ENCODE assay signal across 9 cellular contexts in genomic region chr1:31394628-31395193, GRCh38. TPM values are rescaled to one million over a fixed set of nuclear protein-coding genes. Genes with fewer than 3 reads are reported as not detected.
A peak's percentile ranks its signal among the peaks of the same experiment; 100 is the strongest.
DNase-seq lines count a peak whose midpoint lies in the region; ATAC-seq and TF ChIP-seq lines count a peak whose summit lies in the region.
"Had no signal": no experiment of that assay in that cellular context is flagged by ENCODE, and none has a peak within 500 bp of the region (broad histone marks: within the 10 kb centered on the region; RNA-seq: fewer than 3 reads in every experiment).

No MANE protein-coding gene starts in this region.

- H3K79me2 ChIP-seq in Karpas-422 (ENCODE audit: low read length): no peaks in the 10 kb centered on the region
- no peaks in the 10 kb centered on the region for H3K79me2 ChIP-seq in neural cell (replicated peaks; ENCODE audit: insufficient read depth, low read length)

- DNase-seq in Karpas-422: peak; percentile 93
- DNase-seq in Panc1 (ENCODE audit: low read depth, low spot score): peak; percentile 55
- DNase-seq in activated T-helper 1 cell treated with Interleukin-2 at 50 U/mL for 16 hours (ENCODE audit: low read depth): peak; percentile 53
- peak; percentile 69 for DNase-seq in fibroblast of peridontal ligament (ENCODE audit: extremely low read depth)
- peak; percentile 91 for DNase-seq in stimulated activated naive CD8-positive, alpha-beta T cell treated with anti-CD3 and anti-CD28 coated beads, Interleukin-15, Interleukin-2, amounts not matched to agents 100 U/mL and 50 U/mL, for 24 hours

- in situ Hi-C loops in Panc1 (cut with HindIII; ENCODE audit: low pct_unique_long_range_greater_than_20kb, low sequenced_read_pairs): no loop called here

- TF ChIP-seq EP300 in neural cell (conservative IDR thresholded peaks at IDR 0.05; ENCODE audit: poor library complexity, severe bottlenecking): no peak

- H3K27me3 ChIP-seq in BLaER1: no peaks in the 10 kb centered on the region
- H3K27me3 ChIP-seq in Karpas-422 (ENCODE audit: low read length): no peaks in the 10 kb centered on the region
- H3K27me3 ChIP-seq in Panc1 (ENCODE audit: control insufficient read depth, insufficient read depth, low read length): no peaks in the 10 kb centered on the region
- no peaks in the 10 kb centered on the region for H3K27me3 ChIP-seq in neural cell (ENCODE audit: insufficient read depth, low read depth, low read length)

- peak overlapping the region; percentile 86 for H2AFZ ChIP-seq in Karpas-422 (ENCODE audit: low read length)
- no peak overlapping the region for H2AFZ ChIP-seq in neural cell (ENCODE audit: low read depth, low read length)

- peak overlapping the region; percentile 66 for H3K9ac ChIP-seq in BLaER1
- peak overlapping the region; percentile 62 for H3K9ac ChIP-seq in Karpas-422 (ENCODE audit: low read length)
- peak overlapping the region; percentile 39 for H3K9ac ChIP-seq in neural cell (ENCODE audit: low read length)

- H3K4me3 ChIP-seq in BLaER1: peak overlapping the region; percentile 57
- H3K4me3 ChIP-seq in Karpas-422 (ENCODE audit: low read length): peak overlapping the region; percentile 67
- peak overlapping the region; percentile 33 to 61 for H3K4me3 ChIP-seq in Panc1 (ENCODE audit: low read depth in 2 of 2, low read length in 2 of 2)
- peak overlapping the region; percentile 59 for H3K4me3 ChIP-seq in neural cell (ENCODE audit: low read length)

- TF ChIP-seq CTCF in Panc1 (IDR thresholded peaks at IDR 0.05) (peak; percentile 96), neural cell (IDR thresholded peaks at IDR 0.05; ENCODE audit: poor library complexity, severe bottlenecking) (peak; percentile 91)

- peak overlapping the region; percentile 88 for H3K4me2 ChIP-seq in BLaER1
- peak overlapping the region; percentile 62 for H3K4me2 ChIP-seq in Karpas-422 (ENCODE audit: low read depth, low read length, poor library complexity, severe bottlenecking)
- H3K4me2 ChIP-seq in neural cell (ENCODE audit: low read length): no peak overlapping the region

- H3K9me2 ChIP-seq in Karpas-422 (replicated peaks; ENCODE audit: insufficient read depth, low read length) (no peaks in the 10 kb centered on the region), neural cell (ENCODE audit: insufficient read depth, low read length) (no peaks in the 10 kb centered on the region)

- H3K4me1 ChIP-seq in BLaER1 (peaks cover 22% of the 10 kb centered on the region), Karpas-422 (ENCODE audit: low read length) (peaks cover 8% of the 10 kb centered on the region), Panc1 (ENCODE audit: control insufficient read depth, insufficient read depth, low read length) (peaks cover 4% of the 10 kb centered on the region; the same call in 1 of the 2 replicates)

- CTCF ChIA-PET in Panc1 (lab: Charles Lee): interaction anchor here (0.6 to 1.4 kb wide), 11 partner anchors 21 to 250 kb away, joined by 3 to 17 read pairs (median 4); partner anchors contain the start of gene PEF1

- POLR2A ChIA-PET in Panc1 (lab: Charles Lee): no interaction called here

- no peaks in the 10 kb centered on the region for H3K9me3 ChIP-seq in BLaER1
- H3K9me3 ChIP-seq in Karpas-422 (ENCODE audit: low read length): no peaks in the 10 kb centered on the region
- no peaks in the 10 kb centered on the region for H3K9me3 ChIP-seq in Panc1 (ENCODE audit: control insufficient read depth, insufficient read depth, low read depth, low read length)
- H3K9me3 ChIP-seq in neural cell (ENCODE audit: low read length): no peaks in the 10 kb centered on the region

- peak overlapping the region; percentile 60 for H3K27ac ChIP-seq in BLaER1
- no peak overlapping the region for H3K27ac ChIP-seq in Karpas-422 (ENCODE audit: low read length)
- no peak overlapping the region for H3K27ac ChIP-seq in Panc1 (ENCODE audit: low read length)
- H3K27ac ChIP-seq in neural cell (ENCODE audit: low read length): no peak overlapping the region

- no peaks in the 10 kb centered on the region for H4K20me1 ChIP-seq in BLaER1
- no peaks in the 10 kb centered on the region for H4K20me1 ChIP-seq in Karpas-422 (ENCODE audit: insufficient read depth, low read depth, low read length)
- H4K20me1 ChIP-seq in neural cell (ENCODE audit: insufficient read depth): no peaks in the 10 kb centered on the region

- H3K36me3 ChIP-seq in BLaER1 (no peaks in the 10 kb centered on the region), Karpas-422 (ENCODE audit: insufficient read depth, low read length) (no peaks in the 10 kb centered on the region), Panc1 (ENCODE audit: control insufficient read depth, insufficient read depth, low read length) (no peaks in the 10 kb centered on the region), neural cell (ENCODE audit: insufficient read depth, low read length) (no peaks in the 10 kb centered on the region)

- BruUV-seq in Panc1 (replicated peaks; lab: Mats Ljungman, UMichigan): no TSS peak

- ATAC-seq in GM19395 (IDR thresholded peaks at IDR 0.05; ENCODE audit: unreplicated experiment) (peak; percentile 76), Panc1 (peak; percentile 94)
- ATAC-seq in stimulated activated naive CD8-positive, alpha-beta T cell treated with anti-CD3 and anti-CD28 coated beads, Interleukin-15, Interleukin-2, amounts not matched to agents 100 U/mL and 50 U/mL, for 24 hours: peak; percentile 94

- H3F3A ChIP-seq in neural cell (ENCODE audit: insufficient read depth, low read length, poor library complexity, severe bottlenecking): no peaks in the 10 kb centered on the region

- intact Hi-C loops in Panc1 (cut with micrococcal nuclease; ENCODE audit: unreplicated experiment): no loop called here

- peak; percentile 86 for TF ChIP-seq RAD21 in neural cell (conservative IDR thresholded peaks at IDR 0.05)

TF ChIP-seq in neural cell, 6 proteins besides CTCF, POLR2A, EP300 and RAD21:
- TF ChIP-seq SMC3 (conservative IDR thresholded peaks at IDR 0.05; ENCODE audit: poor library complexity) (peak; percentile 93), POLR2AphosphoS5 (IDR thresholded peaks at IDR 0.05) (no peak), MXI1 (conservative IDR thresholded peaks at IDR 0.05; ENCODE audit: poor library complexity, severe bottlenecking) (peak; percentile 10)

RNA-seq across cellular contexts. Expression of gene SERINC2, which starts 18.3 kb away (rescaled TPM):
- 2.7 and 3.2 TPM in 2 replicates for total RNA-seq in Karpas-422 (2014; rRNA removed; shearing (Covaris generic); ENCODE audit: low replicate concordance)
- total RNA-seq in Panc1 (2021; ENCODE audit: unreplicated experiment): 14.0 TPM
- 17.2 TPM for polyA plus RNA-seq in Panc1 (2012; ENCODE audit: insufficient read length)
- 8.6 and 16.4 TPM in 2 replicates for polyA plus RNA-seq in neural cell
- 8.5 and 9.7 TPM in 2 replicates for polyA minus RNA-seq in neural cell
- total RNA-seq: T-helper 2 cell treated with Interferon-gamma antibody and Interleukin-4, amounts not matched to agents 100 ng/mL and 5 ng/mL, for 36 hours had no signal

RNA-seq across cellular contexts. Expression of gene FABP3, which starts 21.8 kb away (rescaled TPM):
- total RNA-seq in Karpas-422 (2014; rRNA removed; shearing (Covaris generic); ENCODE audit: low replicate concordance): not detected in 2 replicates
- 0.49 TPM for total RNA-seq in Panc1 (2021; ENCODE audit: unreplicated experiment)
- polyA plus RNA-seq in Panc1 (2012; ENCODE audit: insufficient read length): 0.57 TPM
- polyA plus RNA-seq in neural cell: 5.8 and 7.1 TPM in 2 replicates
- 2.7 TPM in 2 replicates for polyA minus RNA-seq in neural cell
- total RNA-seq: T-helper 2 cell treated with Interferon-gamma antibody and Interleukin-4, amounts not matched to agents 100 ng/mL and 5 ng/mL, for 36 hours had no signal
